Comparison of ENCODE assay signal across 10 cellular contexts in the genomic region with DNA sequence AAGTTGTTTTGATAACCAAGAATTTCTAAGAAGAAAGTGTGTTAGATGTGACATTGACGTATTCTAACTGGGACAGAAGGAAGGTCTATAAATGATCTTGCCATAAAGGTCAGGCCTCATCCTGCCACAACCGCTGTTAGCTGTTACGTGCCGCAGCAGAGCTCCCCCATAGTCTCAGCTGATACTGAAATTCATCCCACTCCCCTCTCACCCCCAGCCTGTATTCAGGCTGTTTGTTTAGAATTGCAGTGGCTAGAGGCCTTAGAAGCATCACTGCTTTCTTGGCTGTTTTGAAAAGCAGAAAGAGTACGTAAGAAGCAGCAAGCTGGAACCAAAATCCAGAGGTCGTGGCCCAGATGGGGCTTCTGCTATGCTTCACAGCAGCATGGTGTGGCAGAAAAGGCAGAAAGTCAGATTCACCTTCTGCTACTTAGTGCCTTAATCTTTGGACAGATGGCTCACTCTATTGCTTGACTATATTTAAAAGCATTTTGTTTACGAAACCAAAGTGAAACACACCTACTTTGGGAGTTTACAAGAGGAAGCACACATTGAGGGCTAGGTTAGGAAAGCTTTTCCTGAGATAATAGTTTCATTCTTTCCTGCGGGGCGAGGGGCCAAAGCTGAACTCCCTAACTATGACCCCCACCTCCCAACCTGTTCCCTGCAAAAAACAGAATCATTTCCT. TPM values are rescaled to one million over a fixed set of nuclear protein-coding genes. Genes with fewer than 3 reads are reported as not detected.
A peak's percentile ranks its signal among the peaks of the same experiment; 100 is the strongest.
DNase-seq lines count a peak whose midpoint lies in the region; ATAC-seq and TF ChIP-seq lines count a peak whose summit lies in the region.
"Had no signal": no experiment of that assay in that cellular context is flagged by ENCODE, and none has a peak within 500 bp of the region (broad histone marks: within the 10 kb centered on the region; RNA-seq: fewer than 3 reads in every experiment).

No MANE protein-coding gene starts in this region.

- peak; percentile 61 to 64 for ATAC-seq in activated CD4-positive, CD25-positive, alpha-beta regulatory T cell treated with anti-CD3 and anti-CD28 coated beads, Interleukin-2, amount 50 U/mL, for 24 hours
- ATAC-seq in gastroesophageal sphincter (peak; percentile 4), HG02588 (IDR thresholded peaks at IDR 0.05; ENCODE audit: unreplicated experiment) (no peak)

- H4K91ac ChIP-seq in H9 (ENCODE audit: insufficient read length, low read depth, low read length): no peak overlapping the region

- peak overlapping the region; percentile 73 for H3K4me2 ChIP-seq in H9 (ENCODE audit: insufficient read depth, insufficient read length, low read length)

- no peak overlapping the region for H2BK20ac ChIP-seq in H9 (ENCODE audit: low read depth, low read length, poor library complexity, severe bottlenecking)

- no peak overlapping the region for H4K5ac ChIP-seq in H9 (ENCODE audit: insufficient read length, low read depth, low read length)

- no peak for TF ChIP-seq POLR2A in gastroesophageal sphincter (IDR thresholded peaks at IDR 0.05)

- H3K4ac ChIP-seq in H9 (ENCODE audit: low read depth, low read length): no peak overlapping the region

- H2BK120ac ChIP-seq in H9 (ENCODE audit: low read depth, low read length, poor library complexity, severe bottlenecking): no peak overlapping the region

- no peaks in the 10 kb centered on the region for H4K20me1 ChIP-seq in H9 (ENCODE audit: control insufficient read depth, insufficient read depth, insufficient read length)

- H3K23ac ChIP-seq in H9 (ENCODE audit: insufficient read length, low read depth, low read length): no peak overlapping the region

- H3K9me3 ChIP-seq in H9 (ENCODE audit: control insufficient read depth, low read depth, low read length) (no peaks in the 10 kb centered on the region), gastroesophageal sphincter (no peaks in the 10 kb centered on the region)

- no peak overlapping the region for H4K8ac ChIP-seq in H9 (replicated peaks; ENCODE audit: insufficient read length, low read depth, low read length)

- no peak overlapping the region for H3K14ac ChIP-seq in H9 (ENCODE audit: insufficient read depth, low read length)

- H3K79me1 ChIP-seq in H9 (ENCODE audit: insufficient read depth, low read depth, low read length, poor library complexity, severe bottlenecking): no peaks in the 10 kb centered on the region

- no CpG with 5 or more reads among the region's 9 CpGs for WGBS in H9 (ENCODE audit: extremely low coverage, insufficient read length, low lambda C conversion rate)
- WGBS in gastroesophageal sphincter (ENCODE audit: low coverage in 1 of 2), 2 donors: 67 to 75% methylated on average over 7 to 9 of the region's 9 CpGs

- peaks cover 70% of the 10 kb centered on the region for H3K27me3 Mint-ChIP-seq in H9 (ENCODE audit: low read depth)

- no peak for TF ChIP-seq EP300 in gastroesophageal sphincter (IDR thresholded peaks at IDR 0.05)

- peak overlapping the region; percentile 46 to 66 for H3K4me3 ChIP-seq in gastroesophageal sphincter

- peak overlapping the region; percentile 55 to 77 for H3K4me3 Mint-ChIP-seq in H9

- peaks cover 9 to 13% of the 10 kb centered on the region in 2 experiments; a peak in 4 of 5 replicates for H3K9me3 Mint-ChIP-seq in H9

- H3K23me2 ChIP-seq in H9 (ENCODE audit: insufficient read length, low read depth, low read length, poor library complexity, severe bottlenecking): peaks cover 16% of the 10 kb centered on the region

- no peak overlapping the region for H3K9ac ChIP-seq in H9 (ENCODE audit: extremely low read depth, insufficient read length, low read length)

- no peak overlapping the region for H2AFZ ChIP-seq in H9 (ENCODE audit: low read length)

- no peak overlapping the region for H3T11ph ChIP-seq in H9 (ENCODE audit: low read length)

- H3K27ac Mint-ChIP-seq in H9: no peak overlapping the region

- H3K27me3 ChIP-seq in H9 (ENCODE audit: insufficient read depth, low read length): peaks cover 27% of the 10 kb centered on the region; the same call in 1 of the 2 replicates
- peaks cover 36% of the 10 kb centered on the region for H3K27me3 ChIP-seq in gastroesophageal sphincter

- H2BK5ac ChIP-seq in H9 (ENCODE audit: insufficient read length, low read length): no peak overlapping the region

- H2BK15ac ChIP-seq in H9 (ENCODE audit: low read depth, low read length): no peak overlapping the region

- H3K79me2 ChIP-seq in H9 (ENCODE audit: insufficient read depth, low read length): no peaks in the 10 kb centered on the region

- H3K4me1 ChIP-seq in H9 (ENCODE audit: insufficient read depth, low read length) (no peaks in the 10 kb centered on the region; the same call in 1 of the 2 replicates), gastroesophageal sphincter (peaks cover 0 to 32% (median 6%) of the 10 kb centered on the region in 3 donors)

- DNase-seq in H9: no peak
- peak; percentile 44 for DNase-seq in stimulated activated CD8-positive, alpha-beta memory T cell treated with anti-CD3 and anti-CD28 coated beads, Interleukin-4, amount 100 ng/mL, for 48 hours
- DNase-seq in amygdala (lab: John Stamatoyannopoulos, UW): no peak
- DNase-seq in NCI-H146 (lab: John Stamatoyannopoulos, UW): no peak
- DNase-seq in GM03348 (ENCODE audit: low spot score): no peak

- H2BK12ac ChIP-seq in H9 (ENCODE audit: insufficient read length, low read depth, low read length): no peak overlapping the region

- H2AK5ac ChIP-seq in H9 (ENCODE audit: insufficient read length, low read length): no peak overlapping the region

- peaks cover 35 to 37% of the 10 kb centered on the region in 2 experiments for H3K4me1 Mint-ChIP-seq in H9

- no peak overlapping the region for H3K56ac ChIP-seq in H9 (ENCODE audit: insufficient read length, low read depth, low read length)

- H3K27ac ChIP-seq in H9 (ENCODE audit: insufficient read length, low read depth, low read length) (no peak overlapping the region), gastroesophageal sphincter (peak overlapping the region in 2 of 4 donors; percentile 75 to 80)
- H3K27ac ChIP-seq: HL-60, RWPE1 had no signal

- no peak for TF ChIP-seq CTCF in H9 (conservative IDR thresholded peaks at IDR 0.05)
- no peak for TF ChIP-seq CTCF in gastroesophageal sphincter (IDR thresholded peaks at IDR 0.05)

- H3K18ac ChIP-seq in H9 (ENCODE audit: insufficient read length, low read depth, low read length): no peak overlapping the region

- peaks cover 0 to 5% (median 0%) of the 10 kb centered on the region in 3 experiments; a peak in 3 of 7 replicates for H3K36me3 Mint-ChIP-seq in H9 (ENCODE audit: insufficient read depth in 1 of 3, low read depth in 3 of 3)

- no peaks in the 10 kb centered on the region for H3K36me3 ChIP-seq in gastroesophageal sphincter

RNA-seq across cellular contexts. Expression of gene LAYN, which starts 0.9 kb away (rescaled TPM):
- total RNA-seq in H9 (2021): 2.5 and 3.1 TPM in 2 replicates
- total RNA-seq in gastroesophageal sphincter: 10 to 100 TPM in 3 of 4 donors, 1 to 10 TPM in 1; 8.2 to 47.8 (median 37.2) TPM

RNA-seq across cellular contexts. Expression of gene HOATZ, which starts 25.0 kb away (rescaled TPM):
- not detected in 2 replicates for total RNA-seq in H9 (2021)
- total RNA-seq in gastroesophageal sphincter: not detected

RNA-seq across cellular contexts. Expression of gene BTG4, which starts 27.4 kb away (rescaled TPM):
- not detected in 2 replicates for total RNA-seq in H9 (2021)
- total RNA-seq in gastroesophageal sphincter: not detected
